8 cellular contexts compared by ENCODE assay signal in the genomic region with DNA sequence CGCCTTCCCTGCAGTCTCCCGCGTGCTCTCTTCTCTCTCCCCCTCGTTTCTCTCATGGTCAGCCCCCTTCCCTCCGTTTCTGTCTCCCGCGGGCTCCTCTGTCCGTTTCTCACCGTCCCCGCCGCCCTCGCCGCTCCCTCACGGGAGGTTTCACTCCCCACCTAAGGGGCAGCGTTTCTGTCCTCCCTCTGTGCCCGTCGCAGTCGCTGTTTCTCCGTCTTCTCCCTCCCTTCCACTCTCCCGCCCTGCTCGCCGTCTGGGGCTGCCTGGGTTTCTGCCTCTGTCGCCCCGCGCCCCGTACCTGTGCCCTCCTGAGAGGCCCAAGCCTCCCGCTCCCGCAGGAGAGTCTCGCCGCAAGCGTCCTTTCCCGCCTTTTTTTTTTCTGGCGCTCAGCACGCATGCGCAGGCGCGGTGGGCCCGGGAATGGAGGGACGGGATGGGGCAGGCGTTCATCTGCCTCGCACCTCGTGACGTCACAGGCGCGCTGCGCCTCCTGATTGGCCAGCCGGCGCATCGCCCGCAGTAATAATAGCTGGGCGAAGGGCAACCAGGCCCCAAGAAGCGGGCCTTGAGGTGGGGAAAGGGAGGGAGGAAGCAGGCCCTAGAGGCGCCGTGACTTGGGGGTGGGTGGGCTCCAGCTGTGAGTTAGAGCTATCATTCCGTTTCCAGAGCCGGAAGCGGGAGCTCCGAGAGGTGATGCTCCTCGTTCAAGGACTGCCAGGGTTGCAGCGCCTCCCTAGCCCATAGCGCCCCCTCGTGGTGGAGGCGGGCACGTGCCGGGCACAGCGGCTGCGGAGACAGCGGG. TPM values are rescaled to one million over a fixed set of nuclear protein-coding genes. Genes with fewer than 3 reads are reported as not detected.
DNase-seq lines count a peak whose midpoint lies in the region; ATAC-seq and TF ChIP-seq lines count a peak whose summit lies in the region.

No MANE protein-coding gene starts in this region.

- peak overlapping the region; percentile 68 for H3K9ac ChIP-seq in adipocyte (ENCODE audit: low read length)

- H3K36me3 ChIP-seq in adipocyte (ENCODE audit: control insufficient read depth, insufficient read depth, low read length, severe bottlenecking) (peaks cover 18% of the 10 kb centered on the region), psoas muscle (ENCODE audit: insufficient read depth in 1 of 2, low read depth in 1 of 2) (peaks cover 0 to 3% of the 10 kb centered on the region in 2 donors), urinary bladder (ENCODE audit: insufficient read depth) (no peaks in the 10 kb centered on the region)

- DNase-seq in NCI-H128 (lab: John Stamatoyannopoulos, UW; ENCODE audit: unreplicated experiment), result peak; percentile 76
- DNase-seq in T follicular helper cell (ENCODE audit: low read depth), result peak; percentile 85
- peak; percentile 96 for DNase-seq in adipocyte (ENCODE audit: low read depth)
- peak; percentile 96 for DNase-seq in left cardiac atrium
- peak; percentile 93 to 97 for DNase-seq in psoas muscle

- H3K4me3 ChIP-seq in adipocyte (ENCODE audit: low read length), result peak overlapping the region; percentile 83
- H3K4me3 ChIP-seq in psoas muscle, result peak overlapping the region; percentile 52
- H3K4me3 ChIP-seq in urinary bladder (ENCODE audit: low read depth, low read length), result no peak overlapping the region

- intact Hi-C loops in left cardiac atrium (cut with DNase I), result loop anchor here (2.0 to 5.0 kb wide), 2 partner anchors 36 to 37 kb away; no protein-coding TSS in a partner anchor
- intact Hi-C loops in psoas muscle (cut with DNase I), result loop anchor here (5.0 to 10.0 kb wide), 3 partner anchors 36 to 361 kb away; partner anchors contain the start of gene TNNT1 (in 1 of the 2)

- ATAC-seq in HG02759 (IDR thresholded peaks at IDR 0.05; ENCODE audit: unreplicated experiment), result peak; percentile 97
- peak; percentile 97 to 99 for ATAC-seq in left cardiac atrium
- peak; percentile 93 to 98 (median 95) for ATAC-seq in psoas muscle

- no peaks in the 10 kb centered on the region for H3K27me3 ChIP-seq in adipocyte (replicated peaks; ENCODE audit: control insufficient read depth, insufficient read depth, low read length)
- H3K27me3 ChIP-seq in psoas muscle (ENCODE audit: insufficient read depth in 3 of 3, low read length in 2 of 3), result peaks cover 0 to 24% (median 3%) of the 10 kb centered on the region in 3 donors

- TF ChIP-seq CTCF in GM12873 (IDR thresholded peaks at IDR 0.05; ENCODE audit: insufficient read depth, low read depth, low read length, missing control alignments) (peak; percentile 97), psoas muscle (IDR thresholded peaks at IDR 0.05) (peak; percentile 91)

- H3K9me3 ChIP-seq in adipocyte (ENCODE audit: control insufficient read depth, low read length) (no peaks in the 10 kb centered on the region), psoas muscle (no peaks in the 10 kb centered on the region)

- H3K27ac ChIP-seq in psoas muscle, result no peak overlapping the region
- peak overlapping the region; percentile 56 for H3K27ac ChIP-seq in urinary bladder (ENCODE audit: low read depth)

- 13 to 15% (median 15%) methylated on average over 67 to 68 of the region's 68 CpGs for WGBS in psoas muscle, 3 donors
- 14% methylated on average over 68 of the region's 68 CpGs for WGBS in urinary bladder

- H3K4me1 ChIP-seq in adipocyte (ENCODE audit: control insufficient read depth, insufficient read depth, low read length) (peaks cover 3% of the 10 kb centered on the region), psoas muscle (no peaks in the 10 kb centered on the region), urinary bladder (ENCODE audit: insufficient read depth) (no peaks in the 10 kb centered on the region)

RNA-seq across cellular contexts. Expression of gene SSC5D, which starts 15.4 kb away (rescaled TPM):
- total RNA-seq in left cardiac atrium (1 to 10 TPM; 5.7 to 6.7 TPM), psoas muscle (1 to 10 TPM; 1.2 to 4.6 (median 1.9) TPM), urinary bladder (24.4 TPM)
- polyA plus RNA-seq in psoas muscle (under 1 TPM; 0.11 to 0.35 (median 0.16) TPM), urinary bladder (24.4 TPM)

RNA-seq across cellular contexts. Expression of gene NAT14, which starts 18.7 kb away (rescaled TPM):
- total RNA-seq in left cardiac atrium (10 to 100 TPM in 1 of 2 donors, 1 to 10 TPM in 1; 9.2 to 13.7 TPM), psoas muscle (1 to 10 TPM; 2.6 to 6.3 (median 4.5) TPM), urinary bladder (7.1 TPM)
- polyA plus RNA-seq in psoas muscle (1 to 10 TPM; 2.0 to 4.2 (median 3.6) TPM), urinary bladder (27.0 TPM)

RNA-seq across cellular contexts. Expression of gene ZNF628, which starts 27.2 kb away (rescaled TPM):
- total RNA-seq in left cardiac atrium, result 1 to 10 TPM; 5.3 to 9.0 TPM
- total RNA-seq in psoas muscle, result 10 to 100 TPM in 2 of 4 donors, 1 to 10 TPM in 2; 5.9 to 14.3 (median 11.5) TPM
- 10 to 100 TPM; 11.8 to 12.4 (median 12.2) TPM for polyA plus RNA-seq in psoas muscle
- 0.79 TPM for total RNA-seq in urinary bladder
- polyA plus RNA-seq in urinary bladder, result 11.9 TPM

RNA-seq across cellular contexts. Expression of gene SBK2, which starts 33.3 kb away (rescaled TPM):
- 100 to 1,000 TPM; 151 to 181 TPM for total RNA-seq in left cardiac atrium
- 10 to 100 TPM in 1 of 4 donors, 1 to 10 TPM in 2, under 1 TPM in 1; 0.59 to 13.4 (median 3.7) TPM for total RNA-seq in psoas muscle
- 1 to 10 TPM in 1 of 3 donors, under 1 TPM in 2; 0.14 to 1.1 (median 0.91) TPM for polyA plus RNA-seq in psoas muscle
- total RNA-seq in urinary bladder, result not detected
- polyA plus RNA-seq in urinary bladder, result not detected

RNA-seq across cellular contexts. Expression of gene C19orf85, which starts 39.1 kb away (rescaled TPM):
- total RNA-seq in left cardiac atrium, result not detected
- not detected for total RNA-seq in psoas muscle
- polyA plus RNA-seq in psoas muscle, result not detected
- total RNA-seq in urinary bladder, result not detected
- 0.51 TPM for polyA plus RNA-seq in urinary bladder
